ENCODE assay signal across 8 cellular contexts in the genomic region with DNA sequence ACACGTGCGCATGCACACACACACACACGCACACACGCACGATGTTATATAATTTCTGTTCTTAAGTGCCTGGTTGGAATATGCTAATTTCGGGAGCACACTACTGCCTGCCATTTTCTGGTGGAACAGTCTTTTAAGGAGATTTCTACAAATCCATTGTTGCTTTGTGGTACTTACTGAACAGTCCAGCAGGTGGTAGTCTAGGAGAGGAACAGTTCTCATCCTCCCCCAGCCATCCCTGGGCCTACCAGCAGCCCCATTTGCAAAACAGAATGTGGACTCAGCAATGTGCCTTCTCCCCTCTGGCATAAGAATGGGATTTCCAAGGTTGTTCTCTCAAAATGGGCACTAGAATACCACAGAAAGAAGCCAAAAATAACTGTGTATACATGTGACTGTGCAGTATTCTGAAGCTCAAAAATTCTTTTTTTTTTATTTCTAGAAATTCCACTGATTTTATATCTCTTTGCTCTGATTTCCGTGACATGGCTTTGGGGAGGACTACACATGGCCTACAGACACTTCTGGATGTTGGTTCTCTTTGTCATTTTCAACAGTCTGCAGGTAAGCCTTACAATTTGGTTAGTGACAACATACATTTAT.
DNase-seq lines count a peak whose midpoint lies in the region; ATAC-seq and TF ChIP-seq lines count a peak whose summit lies in the region.

No MANE protein-coding gene starts in this region.

- H3K27ac Mint-ChIP-seq in activated CD8-positive, alpha-beta T cell treated with anti-CD3 and anti-CD28 coated beads, Interleukin-2, amount 10 ng/mL, durations not matched to agents 7 days and 5 days = no peak overlapping the region

- TF ChIP-seq CTCF in epithelial cell of proximal tubule (conservative IDR thresholded peaks at IDR 0.05; ENCODE audit: low read depth, low read length) = peak; percentile 87

- ATAC-seq in GM19438 (IDR thresholded peaks at IDR 0.05; ENCODE audit: low read depth, unreplicated experiment) = peak; percentile 97
- ATAC-seq in HG03442 (IDR thresholded peaks at IDR 0.05; ENCODE audit: unreplicated experiment) = peak; percentile 99
- ATAC-seq in activated CD8-positive, alpha-beta T cell treated with anti-CD3 and anti-CD28 coated beads, Interleukin-2, amount 10 ng/mL, durations not matched to agents 7 days and 5 days = peak; percentile 96
- ATAC-seq in stimulated activated naive CD8-positive, alpha-beta T cell treated with anti-CD3 and anti-CD28 coated beads, Interleukin-15, Interleukin-2, amounts not matched to agents 100 U/mL and 50 U/mL, for 24 hours = peak; percentile 92

- CTCF ChIA-PET in activated CD8-positive, alpha-beta T cell treated with anti-CD3 and anti-CD28 coated beads, Interleukin-2, amount 10 ng/mL, durations not matched to agents 7 days and 5 days (lab: Charles Lee) = interaction anchor here (0.9 to 3.0 kb wide), 7 partner anchors 170 to 322 kb away, joined by 3 to 40 read pairs (median 4); no protein-coding TSS in a partner anchor

- POLR2A ChIA-PET in activated CD8-positive, alpha-beta T cell treated with anti-CD3 and anti-CD28 coated beads, Interleukin-2, amount 10 ng/mL, durations not matched to agents 7 days and 5 days (lab: Charles Lee) = no interaction called here

- H3K4me3 ChIP-seq in epithelial cell of proximal tubule (ENCODE audit: low read depth, low read length) = no peak overlapping the region

- H3K9me3 Mint-ChIP-seq in activated CD8-positive, alpha-beta T cell treated with anti-CD3 and anti-CD28 coated beads, Interleukin-2, amount 10 ng/mL, durations not matched to agents 7 days and 5 days (ENCODE audit: insufficient read depth) = no peaks in the 10 kb centered on the region

- no peak overlapping the region for H3K4me3 Mint-ChIP-seq in activated CD8-positive, alpha-beta T cell treated with anti-CD3 and anti-CD28 coated beads, Interleukin-2, amount 10 ng/mL, durations not matched to agents 7 days and 5 days

- no peaks in the 10 kb centered on the region for H3K36me3 Mint-ChIP-seq in activated CD8-positive, alpha-beta T cell treated with anti-CD3 and anti-CD28 coated beads, Interleukin-2, amount 10 ng/mL, durations not matched to agents 7 days and 5 days (ENCODE audit: low read depth)

- H3K27me3 Mint-ChIP-seq in activated CD8-positive, alpha-beta T cell treated with anti-CD3 and anti-CD28 coated beads, Interleukin-2, amount 10 ng/mL, durations not matched to agents 7 days and 5 days (ENCODE audit: low read depth) = peaks cover 2% of the 10 kb centered on the region

- H3K4me1 Mint-ChIP-seq in activated CD8-positive, alpha-beta T cell treated with anti-CD3 and anti-CD28 coated beads, Interleukin-2, amount 10 ng/mL, durations not matched to agents 7 days and 5 days (ENCODE audit: low read depth) = peaks cover 2% of the 10 kb centered on the region

- peak; percentile 79 for DNase-seq in D341Med (ENCODE audit: low spot score)
- peak; percentile 82 for DNase-seq in NCI-H748 (lab: John Stamatoyannopoulos, UW; ENCODE audit: unreplicated experiment)
- DNase-seq in activated CD8-positive, alpha-beta T cell treated with anti-CD3 and anti-CD28 coated beads, Interleukin-2, amount 10 ng/mL, durations not matched to agents 7 days and 5 days = peak; percentile 74
- DNase-seq in epithelial cell of proximal tubule (ENCODE audit: low read depth) = peak; percentile 41
- DNase-seq in mucosa of gallbladder (ENCODE audit: low spot score) = peak; percentile 64
- DNase-seq in stimulated activated naive CD8-positive, alpha-beta T cell treated with anti-CD3 and anti-CD28 coated beads, Interleukin-15, Interleukin-2, amounts not matched to agents 100 U/mL and 50 U/mL, for 24 hours = peak; percentile 62
